In genomic region chr5:160462167-160462566, GRCh38 we compare ENCODE assay signal across 19 cellular contexts. TPM values are rescaled to one million over a fixed set of nuclear protein-coding genes. Genes with fewer than 3 reads are reported as not detected.
DNase-seq lines count a peak whose midpoint lies in the region; ATAC-seq and TF ChIP-seq lines count a peak whose summit lies in the region.
"Had no signal": no experiment of that assay in that cellular context is flagged by ENCODE, and none has a peak within 500 bp of the region (broad histone marks: within the 10 kb centered on the region; RNA-seq: fewer than 3 reads in every experiment).

No MANE protein-coding gene starts in this region.

- no peaks in the 10 kb centered on the region for H3K79me2 ChIP-seq in Karpas-422 (ENCODE audit: low read length)
- H3K79me2 ChIP-seq: parathyroid adenoma had no signal

- no peak overlapping the region for H3K4me2 ChIP-seq in Karpas-422 (ENCODE audit: low read depth, low read length, poor library complexity, severe bottlenecking)

- H3K36me3 Mint-ChIP-seq in activated CD4-positive, alpha-beta T cell treated with anti-CD3 and anti-CD28 coated beads, Interleukin-2, amount 10 ng/mL, durations not matched to agents 24 days and 14 days (ENCODE audit: low read depth), result no peaks in the 10 kb centered on the region
- H3K36me3 Mint-ChIP-seq: activated CD4-positive, alpha-beta memory T cell treated with anti-CD3 and anti-CD28 coated beads for 36 hours had no signal

- H3K9me3 Mint-ChIP-seq in activated CD4-positive, alpha-beta T cell treated with anti-CD3 and anti-CD28 coated beads, Interleukin-2, amount 10 ng/mL, durations not matched to agents 24 days and 14 days, result peaks cover 7% of the 10 kb centered on the region

- intact Hi-C loops in activated CD4-positive, alpha-beta T cell treated with anti-CD3 and anti-CD28 coated beads, Interleukin-2, amount 10 ng/mL, durations not matched to agents 24 days and 14 days (cut with micrococcal nuclease), result no loop called here
- intact Hi-C loops in vagina (cut with DNase I), result no loop called here

- DNase-seq in activated CD4-positive, alpha-beta T cell treated with anti-CD3 and anti-CD28 coated beads, Interleukin-2, amount 10 ng/mL, durations not matched to agents 24 days and 14 days, result no peak
- no peak for DNase-seq in activated CD4-positive, alpha-beta T cell treated with anti-CD3 and anti-CD28 coated beads for 4 hours
- DNase-seq in cerebellar cortex (ENCODE audit: low spot score) (peak; percentile 20), 8988T (no peak), Karpas-422 (no peak), vagina (ENCODE audit: extremely low spot score in 2 of 2) (no peak)
- DNase-seq: activated CD4-positive, alpha-beta memory T cell treated with anti-CD3 and anti-CD28 coated beads for 36 hours; Calu3; heart left ventricle; left cardiac atrium; NCI-H187; NCI-H82; spleen; thyroid gland had no signal

- H3K4me3 Mint-ChIP-seq in activated CD4-positive, alpha-beta T cell treated with anti-CD3 and anti-CD28 coated beads, Interleukin-2, amount 10 ng/mL, durations not matched to agents 24 days and 14 days, result no peak overlapping the region
- H3K4me3 Mint-ChIP-seq: activated CD4-positive, alpha-beta memory T cell treated with anti-CD3 and anti-CD28 coated beads for 36 hours had no signal

- H3K9ac ChIP-seq in Karpas-422 (ENCODE audit: low read length), result no peak overlapping the region
- H3K9ac ChIP-seq: parathyroid adenoma had no signal

- TF ChIP-seq CTCF in vagina (IDR thresholded peaks at IDR 0.05), result no peak

- ATAC-seq in GM21576 (IDR thresholded peaks at IDR 0.05; ENCODE audit: unreplicated experiment) (peak; percentile 31), HG03196 (IDR thresholded peaks at IDR 0.05; ENCODE audit: unreplicated experiment) (peak; percentile 37)
- ATAC-seq: heart left ventricle, left cardiac atrium had no signal

- H4K20me1 ChIP-seq in Karpas-422 (ENCODE audit: insufficient read depth, low read depth, low read length), result no peaks in the 10 kb centered on the region

- H3K27me3 ChIP-seq in Karpas-422 (ENCODE audit: low read length), result no peaks in the 10 kb centered on the region
- H3K27me3 ChIP-seq in vagina, result no peaks in the 10 kb centered on the region
- H3K27me3 ChIP-seq: breast epithelium, heart left ventricle, thyroid gland had no signal

- H3K9me3 ChIP-seq in Karpas-422 (ENCODE audit: low read length) (no peaks in the 10 kb centered on the region), vagina (no peaks in the 10 kb centered on the region)
- H3K9me3 ChIP-seq: breast epithelium, heart left ventricle, spleen, thyroid gland had no signal

- no peaks in the 10 kb centered on the region for H3K27me3 Mint-ChIP-seq in activated CD4-positive, alpha-beta T cell treated with anti-CD3 and anti-CD28 coated beads, Interleukin-2, amount 10 ng/mL, durations not matched to agents 24 days and 14 days
- H3K27me3 Mint-ChIP-seq: activated CD4-positive, alpha-beta memory T cell treated with anti-CD3 and anti-CD28 coated beads for 36 hours had no signal

- peak overlapping the region; percentile 22 for H3K27ac Mint-ChIP-seq in activated CD4-positive, alpha-beta T cell treated with anti-CD3 and anti-CD28 coated beads, Interleukin-2, amount 10 ng/mL, durations not matched to agents 24 days and 14 days
- H3K27ac Mint-ChIP-seq: activated CD4-positive, alpha-beta memory T cell treated with anti-CD3 and anti-CD28 coated beads for 36 hours had no signal

- no peaks in the 10 kb centered on the region for H3K4me1 ChIP-seq in Karpas-422 (ENCODE audit: low read length)
- peaks cover 3% of the 10 kb centered on the region for H3K4me1 ChIP-seq in vagina
- H3K4me1 ChIP-seq: breast epithelium had no signal

- no peak overlapping the region for H2AFZ ChIP-seq in Karpas-422 (ENCODE audit: low read length)
- H2AFZ ChIP-seq: parathyroid adenoma had no signal

- no peaks in the 10 kb centered on the region for H3K9me2 ChIP-seq in Karpas-422 (replicated peaks; ENCODE audit: insufficient read depth, low read length)

- H3K36me3 ChIP-seq in Karpas-422 (ENCODE audit: insufficient read depth, low read length) (no peaks in the 10 kb centered on the region), vagina (no peaks in the 10 kb centered on the region)
- H3K36me3 ChIP-seq: breast epithelium, heart left ventricle, spleen, thyroid gland had no signal

- H3K27ac ChIP-seq in Karpas-422 (ENCODE audit: low read length) (no peak overlapping the region), vagina (no peak overlapping the region)
- H3K27ac ChIP-seq: breast epithelium, heart left ventricle, HL-60, parathyroid adenoma, spleen, thyroid gland had no signal

- H3K4me1 Mint-ChIP-seq in activated CD4-positive, alpha-beta T cell treated with anti-CD3 and anti-CD28 coated beads, Interleukin-2, amount 10 ng/mL, durations not matched to agents 24 days and 14 days, result peaks cover 54% of the 10 kb centered on the region

- TF ChIP-seq POLR2A in vagina (IDR thresholded peaks at IDR 0.05), result no peak

- H3K4me3 ChIP-seq in Karpas-422 (ENCODE audit: low read length) (no peak overlapping the region), vagina (no peak overlapping the region)
- H3K4me3 ChIP-seq: breast epithelium, heart left ventricle, spleen, thyroid gland had no signal

RNA-seq across cellular contexts. Expression of gene PTTG1, which starts 40.5 kb away (rescaled TPM):
- total RNA-seq in activated CD4-positive, alpha-beta T cell treated with anti-CD3 and anti-CD28 coated beads, Interleukin-2, amount 10 ng/mL, durations not matched to agents 24 days and 14 days, result 88.9 and 94.3 TPM in 2 replicates
- 137 and 234 TPM in 2 replicates for total RNA-seq in Karpas-422 (2014; rRNA removed; shearing (Covaris generic); ENCODE audit: low replicate concordance)
- 89.1 TPM for total RNA-seq in vagina

RNA-seq across cellular contexts. Expression of gene SLU7, which starts 43.3 kb away (rescaled TPM):
- 38.4 and 39.8 TPM in 2 replicates for total RNA-seq in activated CD4-positive, alpha-beta T cell treated with anti-CD3 and anti-CD28 coated beads, Interleukin-2, amount 10 ng/mL, durations not matched to agents 24 days and 14 days
- 44.2 and 65.3 TPM in 2 replicates for total RNA-seq in Karpas-422 (2014; rRNA removed; shearing (Covaris generic); ENCODE audit: low replicate concordance)
- total RNA-seq in vagina, result 24.3 TPM
